22 cellular contexts compared by ENCODE assay signal in genomic region chr1:215635827-215636226, GRCh38.
A peak's percentile ranks its signal among the peaks of the same experiment; 100 is the strongest.
DNase-seq lines count a peak whose midpoint lies in the region; ATAC-seq and TF ChIP-seq lines count a peak whose summit lies in the region.
"Had no signal": no experiment of that assay in that cellular context is flagged by ENCODE, and none has a peak within 500 bp of the region (broad histone marks: within the 10 kb centered on the region; RNA-seq: fewer than 3 reads in every experiment).

No MANE protein-coding gene starts in this region.

- H3K36me3 ChIP-seq in gastroesophageal sphincter (no peaks in the 10 kb centered on the region), neuronal stem cell (replicated peaks in 1 of 2; ENCODE audit: control insufficient read depth in 2 of 2, insufficient read depth in 2 of 2, low read length in 2 of 2) (no peaks in the 10 kb centered on the region), transverse colon (no peaks in the 10 kb centered on the region)
- H3K36me3 ChIP-seq: left lung had no signal

- DNase-seq in NCI-H69 (lab: John Stamatoyannopoulos, UW) (peak; percentile 49), neuronal stem cell (ENCODE audit: low spot score) (no peak), transverse colon (peak; percentile 45), SKM-1 (lab: John Stamatoyannopoulos, UW; ENCODE audit: unreplicated experiment) (no peak), mesenteric fat pad (ENCODE audit: low spot score) (no peak)
- DNase-seq in activated T-helper 2 cell treated with anti-CD3 and anti-CD28 coated beads, Interferon-gamma antibody, Interleukin-2, Interleukin-4, amounts not matched to agents 10 μg/mL and 5 μg/mL and 100 μg/mL, durations not matched to agents 14 hours and 24 hours and 36 hours (ENCODE audit: low spot score) = no peak
- DNase-seq: activated CD4-positive, alpha-beta T cell treated with anti-CD3 and anti-CD28 coated beads for 36 hours; activated naive CD4-positive, alpha-beta T cell treated with anti-CD3 and anti-CD28 coated beads, Interleukin-2, amount 50 U/mL, for 16 hours; activated T-cell treated with anti-CD3 and anti-CD28 coated beads, Interleukin-2, amount 50 U/mL, for 48 hours; aorta; CD8-positive, alpha-beta memory T cell; effector CD8-positive, alpha-beta T cell; glutamatergic neuron; left lung; NCI-H1417 treated with DMSO at 0.1 percent for 48 hours; NCI-H2171; occipital lobe; stimulated activated CD4-positive, alpha-beta T cell treated with anti-CD3 and anti-CD28 coated beads, Interleukin-2, amount 100 ng/mL, for 24 hours; stimulated activated naive CD4-positive, alpha-beta T cell treated with Interleukin-2 at 50 U/mL for 16 hours had no signal

- H2BK12ac ChIP-seq in neuronal stem cell (ENCODE audit: low read length) = no peak overlapping the region

- TF ChIP-seq POLR2A in gastroesophageal sphincter (IDR thresholded peaks at IDR 0.05) (no peak), transverse colon (IDR thresholded peaks at IDR 0.05) (no peak)

- TF ChIP-seq CTCF in gastroesophageal sphincter (IDR thresholded peaks at IDR 0.05) (no peak), transverse colon (IDR thresholded peaks at IDR 0.05) (no peak)

- H3K4me1 Mint-ChIP-seq in activated T-helper 2 cell treated with anti-CD3 and anti-CD28 coated beads, Interferon-gamma antibody, Interleukin-2, Interleukin-4, amounts not matched to agents 10 μg/mL and 5 μg/mL and 100 μg/mL, durations not matched to agents 14 hours and 24 hours and 36 hours (ENCODE audit: low read depth) = no peaks in the 10 kb centered on the region
- H3K4me1 Mint-ChIP-seq: activated CD4-positive, alpha-beta T cell treated with anti-CD3 and anti-CD28 coated beads for 36 hours; CD8-positive, alpha-beta memory T cell; central memory CD8-positive, alpha-beta T cell had no signal

- H3K4me2 ChIP-seq in neuronal stem cell (ENCODE audit: insufficient read depth, low read length, poor library complexity, severe bottlenecking) = no peak overlapping the region

- no peaks in the 10 kb centered on the region for H3K79me1 ChIP-seq in neuronal stem cell (ENCODE audit: low read depth, low read length)

- no peak overlapping the region for H2AK5ac ChIP-seq in neuronal stem cell (ENCODE audit: low read depth, low read length)

- H3K23ac ChIP-seq in neuronal stem cell (ENCODE audit: low read depth, low read length, poor library complexity) = no peak overlapping the region

- no peak overlapping the region for H3K4me3 Mint-ChIP-seq in activated T-helper 2 cell treated with anti-CD3 and anti-CD28 coated beads, Interferon-gamma antibody, Interleukin-2, Interleukin-4, amounts not matched to agents 10 μg/mL and 5 μg/mL and 100 μg/mL, durations not matched to agents 14 hours and 24 hours and 36 hours (ENCODE audit: low read depth)
- H3K4me3 Mint-ChIP-seq: activated CD4-positive, alpha-beta T cell treated with anti-CD3 and anti-CD28 coated beads for 36 hours; central memory CD8-positive, alpha-beta T cell had no signal

- no peaks in the 10 kb centered on the region for H3K9me3 Mint-ChIP-seq in activated T-helper 2 cell treated with anti-CD3 and anti-CD28 coated beads, Interferon-gamma antibody, Interleukin-2, Interleukin-4, amounts not matched to agents 10 μg/mL and 5 μg/mL and 100 μg/mL, durations not matched to agents 14 hours and 24 hours and 36 hours
- H3K9me3 Mint-ChIP-seq: central memory CD8-positive, alpha-beta T cell had no signal

- no peak overlapping the region for H4K91ac ChIP-seq in neuronal stem cell (ENCODE audit: low read depth, low read length, poor library complexity)

- intact Hi-C loops in transverse colon (cut with DNase I; ENCODE audit: low total_unique reads) = no loop called here
- intact Hi-C loops in activated T-helper 2 cell treated with anti-CD3 and anti-CD28 coated beads, Interferon-gamma antibody, Interleukin-2, Interleukin-4, amounts not matched to agents 10 μg/mL and 5 μg/mL and 100 μg/mL, durations not matched to agents 14 hours and 24 hours and 36 hours (cut with micrococcal nuclease) = no loop called here

- ATAC-seq in gastroesophageal sphincter (no peak), GM21786 (IDR thresholded peaks at IDR 0.05; ENCODE audit: unreplicated experiment) (no peak)
- ATAC-seq: activated CD4-positive, alpha-beta T cell treated with anti-CD3 and anti-CD28 coated beads for 36 hours had no signal

- no peak overlapping the region for H3K14ac ChIP-seq in neuronal stem cell (ENCODE audit: low read length)

- H3K27me3 Mint-ChIP-seq in activated T-helper 2 cell treated with anti-CD3 and anti-CD28 coated beads, Interferon-gamma antibody, Interleukin-2, Interleukin-4, amounts not matched to agents 10 μg/mL and 5 μg/mL and 100 μg/mL, durations not matched to agents 14 hours and 24 hours and 36 hours (ENCODE audit: low read depth) = no peaks in the 10 kb centered on the region
- H3K27me3 Mint-ChIP-seq: CD8-positive, alpha-beta memory T cell; central memory CD8-positive, alpha-beta T cell had no signal

- H3K36me3 Mint-ChIP-seq in activated T-helper 2 cell treated with anti-CD3 and anti-CD28 coated beads, Interferon-gamma antibody, Interleukin-2, Interleukin-4, amounts not matched to agents 10 μg/mL and 5 μg/mL and 100 μg/mL, durations not matched to agents 14 hours and 24 hours and 36 hours (ENCODE audit: low read depth) = no peaks in the 10 kb centered on the region
- H3K36me3 Mint-ChIP-seq: CD8-positive, alpha-beta memory T cell had no signal

- 82% methylated on average over 6 of the region's 6 CpGs; no CpG with 5 or more reads in 1 of the 2 donors for WGBS in gastroesophageal sphincter (ENCODE audit: low coverage in 1 of 2), 2 donors
- WGBS in neuronal stem cell (ENCODE audit: extremely low coverage in 2 of 2, insufficient read length in 2 of 2, insufficient replicate concordance in 1 of 2), 2 donors = no CpG with 5 or more reads among the region's 6 CpGs
- 62% methylated on average over 6 of the region's 6 CpGs; no CpG with 5 or more reads in 1 of the 2 donors for WGBS in transverse colon (ENCODE audit: low coverage in 1 of 2), 2 donors

- H2BK5ac ChIP-seq in neuronal stem cell (ENCODE audit: low read length) = no peak overlapping the region

- H3K27me3 ChIP-seq in gastroesophageal sphincter (no peaks in the 10 kb centered on the region), neuronal stem cell (ENCODE audit: control insufficient read depth in 3 of 3, insufficient read depth in 3 of 3, low read depth in 1 of 3, low read length in 3 of 3) (no peaks in the 10 kb centered on the region), transverse colon (no peaks in the 10 kb centered on the region)
- H3K27me3 ChIP-seq: left lung had no signal

- in situ Hi-C loops in transverse colon (cut with MboI; ENCODE audit: low pct_ligation_motif_present in 1 of 4, low pct_unique_long_range_greater_than_20kb in 1 of 4, low sequenced_read_pairs in 3 of 4) = no loop called here

- no peak for TF ChIP-seq EP300 in gastroesophageal sphincter (IDR thresholded peaks at IDR 0.05)
- TF ChIP-seq EP300 in transverse colon (IDR thresholded peaks at IDR 0.05; ENCODE audit: low read depth) = no peak

- no peak overlapping the region for H2BK120ac ChIP-seq in neuronal stem cell (ENCODE audit: low read depth, low read length)

- H3K4me1 ChIP-seq in gastroesophageal sphincter = peaks cover 0 to 32% (median 3%) of the 10 kb centered on the region in 3 donors
- peaks cover 0 to 5% of the 10 kb centered on the region in 2 donors for H3K4me1 ChIP-seq in neuronal stem cell (ENCODE audit: control insufficient read depth in 2 of 2, insufficient read depth in 1 of 2, low read depth in 1 of 2, low read length in 2 of 2)
- peaks cover 0 to 36% (median 20%) of the 10 kb centered on the region in 4 donors for H3K4me1 ChIP-seq in transverse colon
- H3K4me1 ChIP-seq: left lung had no signal

- H3K9me3 ChIP-seq in gastroesophageal sphincter (no peaks in the 10 kb centered on the region), neuronal stem cell (replicated peaks in 1 of 2; ENCODE audit: control insufficient read depth in 2 of 2, insufficient read depth in 1 of 2, low read depth in 1 of 2, low read length in 2 of 2) (no peaks in the 10 kb centered on the region), transverse colon (no peaks in the 10 kb centered on the region)
- H3K9me3 ChIP-seq: left lung had no signal

- H3K9ac ChIP-seq in neuronal stem cell (ENCODE audit: low read depth, low read length, poor library complexity) = no peak overlapping the region

- H2AFZ ChIP-seq in neuronal stem cell (ENCODE audit: low read length) = peak overlapping the region; percentile 77

- no peak overlapping the region for H3K18ac ChIP-seq in neuronal stem cell (ENCODE audit: low read length)

- H3K4me3 ChIP-seq in gastroesophageal sphincter = no peak overlapping the region
- H3K4me3 ChIP-seq in neuronal stem cell (ENCODE audit: low read length in 2 of 2) = no peak overlapping the region
- H3K4me3 ChIP-seq in transverse colon = no peak overlapping the region
- H3K4me3 ChIP-seq: left lung had no signal

- no peak overlapping the region for H3K27ac Mint-ChIP-seq in activated T-helper 2 cell treated with anti-CD3 and anti-CD28 coated beads, Interferon-gamma antibody, Interleukin-2, Interleukin-4, amounts not matched to agents 10 μg/mL and 5 μg/mL and 100 μg/mL, durations not matched to agents 14 hours and 24 hours and 36 hours
- H3K27ac Mint-ChIP-seq: activated CD4-positive, alpha-beta T cell treated with anti-CD3 and anti-CD28 coated beads for 36 hours; CD8-positive, alpha-beta memory T cell had no signal

- no peak overlapping the region for H2BK15ac ChIP-seq in neuronal stem cell (ENCODE audit: low read length)

- H3K27ac ChIP-seq in gastroesophageal sphincter (peak overlapping the region; percentile 43 to 73 (median 72)), neuronal stem cell (replicated peaks; ENCODE audit: low read length) (no peak overlapping the region), transverse colon (peak overlapping the region; percentile 78 to 83 (median 82))
- H3K27ac ChIP-seq: left lung had no signal

- no peak overlapping the region for H4K8ac ChIP-seq in neuronal stem cell (ENCODE audit: low read depth, low read length)

- no peak overlapping the region for H3K4ac ChIP-seq in neuronal stem cell (ENCODE audit: low read length)

Comparison
In these comparisons a context has a peak if more than half of its experiments do, and no peak if none do; other contexts are left out.
1. DNase-seq: peak in NCI-H69 (single experiment) and transverse colon (single experiment); none in neuronal stem cell (single experiment), activated T-helper 2 cell treated with anti-CD3 and anti-CD28 coated beads, Interferon-gamma antibody, Interleukin-2, Interleukin-4, amounts not matched to agents 10 μg/mL and 5 μg/mL and 100 μg/mL, durations not matched to agents 14 hours and 24 hours and 36 hours (single experiment), SKM-1 (single experiment) and mesenteric fat pad (single experiment).